ENCODE assay signal across 1 cellular context in the genomic region with DNA sequence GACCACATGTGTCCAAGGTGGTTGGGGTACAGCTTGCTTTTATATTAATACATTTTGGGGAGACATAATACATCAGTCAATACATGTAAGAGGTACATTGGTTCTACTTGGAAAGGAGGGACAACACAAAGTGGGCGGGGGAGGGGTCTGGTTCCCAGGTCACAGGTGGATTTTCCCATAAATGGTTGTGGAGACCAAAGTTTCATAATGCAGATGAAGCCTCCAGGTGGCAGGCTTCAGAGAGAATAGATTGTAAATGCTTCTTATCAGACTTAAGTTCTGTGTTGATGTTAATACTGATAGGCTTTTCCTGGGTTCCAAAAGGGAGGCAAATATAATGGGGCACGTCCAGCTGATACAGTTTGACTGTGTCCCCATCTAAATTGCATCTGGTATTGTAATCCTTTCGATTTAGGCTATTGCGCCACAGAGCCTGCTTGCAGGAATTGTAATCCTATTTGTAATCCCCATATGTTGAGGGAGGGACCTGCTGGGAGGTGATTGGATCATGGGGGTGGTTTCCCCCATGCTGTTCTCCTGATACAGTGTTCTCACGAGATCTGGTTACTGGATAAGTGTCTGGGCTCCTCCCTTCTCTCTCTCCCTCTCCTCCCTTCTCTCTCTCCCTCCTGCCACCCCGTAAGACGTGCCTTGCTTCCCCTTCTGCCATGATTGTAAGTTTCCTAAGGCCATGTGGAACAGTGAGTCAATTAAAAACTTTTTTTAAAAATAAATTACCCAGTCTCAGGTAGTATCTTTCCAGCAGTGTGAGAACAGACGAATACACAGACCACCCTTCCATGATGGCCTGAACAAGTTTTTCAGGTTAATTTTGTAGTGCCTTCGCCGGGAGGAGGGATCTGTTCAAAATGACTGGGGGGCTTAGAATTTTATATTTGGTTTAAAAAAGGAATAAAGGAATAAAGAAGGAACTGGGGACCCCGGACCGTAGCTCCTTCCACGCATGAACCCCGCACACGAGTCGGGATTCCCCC.
TF ChIP-seq lines count a peak whose summit lies in the region.

No MANE protein-coding gene starts in this region.

TF ChIP-seq in H1, 55 proteins besides CTCF, POLR2A, EP300 and RAD21 (continued from another document):
- TF ChIP-seq, protein P1, sequence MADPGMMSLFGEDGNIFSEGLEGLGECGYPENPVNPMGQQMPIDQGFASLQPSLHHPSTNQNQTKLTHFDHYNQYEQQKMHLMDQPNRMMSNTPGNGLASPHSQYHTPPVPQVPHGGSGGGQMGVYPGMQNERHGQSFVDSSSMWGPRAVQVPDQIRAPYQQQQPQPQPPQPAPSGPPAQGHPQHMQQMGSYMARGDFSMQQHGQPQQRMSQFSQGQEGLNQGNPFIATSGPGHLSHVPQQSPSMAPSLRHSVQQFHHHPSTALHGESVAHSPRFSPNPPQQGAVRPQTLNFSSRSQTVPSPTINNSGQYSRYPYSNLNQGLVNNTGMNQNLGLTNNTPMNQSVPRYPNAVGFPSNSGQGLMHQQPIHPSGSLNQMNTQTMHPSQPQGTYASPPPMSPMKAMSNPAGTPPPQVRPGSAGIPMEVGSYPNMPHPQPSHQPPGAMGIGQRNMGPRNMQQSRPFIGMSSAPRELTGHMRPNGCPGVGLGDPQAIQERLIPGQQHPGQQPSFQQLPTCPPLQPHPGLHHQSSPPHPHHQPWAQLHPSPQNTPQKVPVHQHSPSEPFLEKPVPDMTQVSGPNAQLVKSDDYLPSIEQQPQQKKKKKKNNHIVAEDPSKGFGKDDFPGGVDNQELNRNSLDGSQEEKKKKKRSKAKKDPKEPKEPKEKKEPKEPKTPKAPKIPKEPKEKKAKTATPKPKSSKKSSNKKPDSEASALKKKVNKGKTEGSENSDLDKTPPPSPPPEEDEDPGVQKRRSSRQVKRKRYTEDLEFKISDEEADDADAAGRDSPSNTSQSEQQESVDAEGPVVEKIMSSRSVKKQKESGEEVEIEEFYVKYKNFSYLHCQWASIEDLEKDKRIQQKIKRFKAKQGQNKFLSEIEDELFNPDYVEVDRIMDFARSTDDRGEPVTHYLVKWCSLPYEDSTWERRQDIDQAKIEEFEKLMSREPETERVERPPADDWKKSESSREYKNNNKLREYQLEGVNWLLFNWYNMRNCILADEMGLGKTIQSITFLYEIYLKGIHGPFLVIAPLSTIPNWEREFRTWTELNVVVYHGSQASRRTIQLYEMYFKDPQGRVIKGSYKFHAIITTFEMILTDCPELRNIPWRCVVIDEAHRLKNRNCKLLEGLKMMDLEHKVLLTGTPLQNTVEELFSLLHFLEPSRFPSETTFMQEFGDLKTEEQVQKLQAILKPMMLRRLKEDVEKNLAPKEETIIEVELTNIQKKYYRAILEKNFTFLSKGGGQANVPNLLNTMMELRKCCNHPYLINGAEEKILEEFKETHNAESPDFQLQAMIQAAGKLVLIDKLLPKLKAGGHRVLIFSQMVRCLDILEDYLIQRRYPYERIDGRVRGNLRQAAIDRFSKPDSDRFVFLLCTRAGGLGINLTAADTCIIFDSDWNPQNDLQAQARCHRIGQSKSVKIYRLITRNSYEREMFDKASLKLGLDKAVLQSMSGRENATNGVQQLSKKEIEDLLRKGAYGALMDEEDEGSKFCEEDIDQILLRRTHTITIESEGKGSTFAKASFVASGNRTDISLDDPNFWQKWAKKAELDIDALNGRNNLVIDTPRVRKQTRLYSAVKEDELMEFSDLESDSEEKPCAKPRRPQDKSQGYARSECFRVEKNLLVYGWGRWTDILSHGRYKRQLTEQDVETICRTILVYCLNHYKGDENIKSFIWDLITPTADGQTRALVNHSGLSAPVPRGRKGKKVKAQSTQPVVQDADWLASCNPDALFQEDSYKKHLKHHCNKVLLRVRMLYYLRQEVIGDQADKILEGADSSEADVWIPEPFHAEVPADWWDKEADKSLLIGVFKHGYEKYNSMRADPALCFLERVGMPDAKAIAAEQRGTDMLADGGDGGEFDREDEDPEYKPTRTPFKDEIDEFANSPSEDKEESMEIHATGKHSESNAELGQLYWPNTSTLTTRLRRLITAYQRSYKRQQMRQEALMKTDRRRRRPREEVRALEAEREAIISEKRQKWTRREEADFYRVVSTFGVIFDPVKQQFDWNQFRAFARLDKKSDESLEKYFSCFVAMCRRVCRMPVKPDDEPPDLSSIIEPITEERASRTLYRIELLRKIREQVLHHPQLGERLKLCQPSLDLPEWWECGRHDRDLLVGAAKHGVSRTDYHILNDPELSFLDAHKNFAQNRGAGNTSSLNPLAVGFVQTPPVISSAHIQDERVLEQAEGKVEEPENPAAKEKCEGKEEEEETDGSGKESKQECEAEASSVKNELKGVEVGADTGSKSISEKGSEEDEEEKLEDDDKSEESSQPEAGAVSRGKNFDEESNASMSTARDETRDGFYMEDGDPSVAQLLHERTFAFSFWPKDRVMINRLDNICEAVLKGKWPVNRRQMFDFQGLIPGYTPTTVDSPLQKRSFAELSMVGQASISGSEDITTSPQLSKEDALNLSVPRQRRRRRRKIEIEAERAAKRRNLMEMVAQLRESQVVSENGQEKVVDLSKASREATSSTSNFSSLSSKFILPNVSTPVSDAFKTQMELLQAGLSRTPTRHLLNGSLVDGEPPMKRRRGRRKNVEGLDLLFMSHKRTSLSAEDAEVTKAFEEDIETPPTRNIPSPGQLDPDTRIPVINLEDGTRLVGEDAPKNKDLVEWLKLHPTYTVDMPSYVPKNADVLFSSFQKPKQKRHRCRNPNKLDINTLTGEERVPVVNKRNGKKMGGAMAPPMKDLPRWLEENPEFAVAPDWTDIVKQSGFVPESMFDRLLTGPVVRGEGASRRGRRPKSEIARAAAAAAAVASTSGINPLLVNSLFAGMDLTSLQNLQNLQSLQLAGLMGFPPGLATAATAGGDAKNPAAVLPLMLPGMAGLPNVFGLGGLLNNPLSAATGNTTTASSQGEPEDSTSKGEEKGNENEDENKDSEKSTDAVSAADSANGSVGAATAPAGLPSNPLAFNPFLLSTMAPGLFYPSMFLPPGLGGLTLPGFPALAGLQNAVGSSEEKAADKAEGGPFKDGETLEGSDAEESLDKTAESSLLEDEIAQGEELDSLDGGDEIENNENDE (IDR thresholded peaks at IDR 0.05; ENCODE audit: insufficient replicate concordance, low read length), result no peak
- TF ChIP-seq, protein P2, sequence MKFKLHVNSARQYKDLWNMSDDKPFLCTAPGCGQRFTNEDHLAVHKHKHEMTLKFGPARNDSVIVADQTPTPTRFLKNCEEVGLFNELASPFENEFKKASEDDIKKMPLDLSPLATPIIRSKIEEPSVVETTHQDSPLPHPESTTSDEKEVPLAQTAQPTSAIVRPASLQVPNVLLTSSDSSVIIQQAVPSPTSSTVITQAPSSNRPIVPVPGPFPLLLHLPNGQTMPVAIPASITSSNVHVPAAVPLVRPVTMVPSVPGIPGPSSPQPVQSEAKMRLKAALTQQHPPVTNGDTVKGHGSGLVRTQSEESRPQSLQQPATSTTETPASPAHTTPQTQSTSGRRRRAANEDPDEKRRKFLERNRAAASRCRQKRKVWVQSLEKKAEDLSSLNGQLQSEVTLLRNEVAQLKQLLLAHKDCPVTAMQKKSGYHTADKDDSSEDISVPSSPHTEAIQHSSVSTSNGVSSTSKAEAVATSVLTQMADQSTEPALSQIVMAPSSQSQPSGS (IDR thresholded peaks at IDR 0.05; ENCODE audit: low read length), result 0 out of 2 replicates have a peak, but pooled peaks have one; percentile 31
- TF ChIP-seq HDAC6 (IDR thresholded peaks at IDR 0.05; ENCODE audit: low read depth, low read length) (no peak), POLR2AphosphoS5 (IDR thresholded peaks at IDR 0.05; ENCODE audit: low read depth, low read length) (peak; percentile 66), GTF2F1 (IDR thresholded peaks at IDR 0.05; ENCODE audit: borderline replicate concordance, low read depth, low read length) (no peak), CHD2 (IDR thresholded peaks at IDR 0.05; ENCODE audit: low read length) (peak; percentile 92), KDM5A (IDR thresholded peaks at IDR 0.05; ENCODE audit: low read length) (no peak), MAFK (IDR thresholded peaks at IDR 0.05; ENCODE audit: low read depth, low read length) (peak; percentile 26; the same call in 1 of the 2 replicates), SP4 (IDR thresholded peaks at IDR 0.05; ENCODE audit: low read length) (no peak), SIRT6 (IDR thresholded peaks at IDR 0.05; ENCODE audit: low read length) (no peak), SAP30 (IDR thresholded peaks at IDR 0.05; ENCODE audit: insufficient read depth, insufficient replicate concordance, low read length) (no peak), CREB1 (IDR thresholded peaks at IDR 0.05) (no peak), ZNF274 (IDR thresholded peaks at IDR 0.05; ENCODE audit: borderline replicate concordance, extremely low read depth, low read length) (no peak), EGR1 (IDR thresholded peaks at IDR 0.05; ENCODE audit: borderline replicate concordance, low read depth, low read length) (no peak), RNF2 (IDR thresholded peaks at IDR 0.05; ENCODE audit: borderline replicate concordance, low read depth, low read length, missing control alignments, poor library complexity, severe bottlenecking) (no peak), RBBP5 (IDR thresholded peaks at IDR 0.05; ENCODE audit: borderline replicate concordance, low read depth, low read length) (no peak), PHF8 (conservative IDR thresholded peaks at IDR 0.05; ENCODE audit: low read depth, low read length) (no peak), CTBP2 (IDR thresholded peaks at IDR 0.05; ENCODE audit: borderline replicate concordance, insufficient read depth, insufficient read length, low read length) (no peak), BRCA1 (IDR thresholded peaks at IDR 0.05; ENCODE audit: low read depth, low read length) (peak; percentile 73), POU5F1 (IDR thresholded peaks at IDR 0.05; ENCODE audit: low read depth, low read length) (no peak), SUZ12 (IDR thresholded peaks at IDR 0.05; ENCODE audit: low read length) (no peak), SP2 (IDR thresholded peaks at IDR 0.05; ENCODE audit: low read length) (no peak), NANOG (IDR thresholded peaks at IDR 0.05; ENCODE audit: insufficient read depth, low read depth, low read length, poor library complexity, severe bottlenecking) (peak; percentile 58), JUND (IDR thresholded peaks at IDR 0.05; ENCODE audit: low read length) (peak; percentile 29; the same call in 1 of the 2 replicates), CHD1 (IDR thresholded peaks at IDR 0.05; ENCODE audit: low read depth, low read length) (no peak), SIN3A (conservative IDR thresholded peaks at IDR 0.05 in 1 of 2, IDR thresholded peaks at IDR 0.05 in 1 of 2; ENCODE audit: low read depth in 1 of 2, low read length in 2 of 2) (no peak), EZH2 (IDR thresholded peaks at IDR 0.05; ENCODE audit: low read depth, low read length, severe bottlenecking) (no peak), SIX5 (IDR thresholded peaks at IDR 0.05; ENCODE audit: low read depth, low read length) (no peak), SP1 (IDR thresholded peaks at IDR 0.05; ENCODE audit: low read depth, low read length) (peak; percentile 67), BCL11A (IDR thresholded peaks at IDR 0.05; ENCODE audit: low read depth in 2 of 2, low read length in 2 of 2) (no peak), YY1 (IDR thresholded peaks at IDR 0.05; ENCODE audit: low read depth, low read length) (peak; percentile 39; the same call in 1 of the 2 replicates), RXRA (IDR thresholded peaks at IDR 0.05; ENCODE audit: insufficient read depth, low read depth, low read length) (no peak), BACH1 (IDR thresholded peaks at IDR 0.05; ENCODE audit: low read length) (no peak), SRF (IDR thresholded peaks at IDR 0.05; ENCODE audit: low read depth, low read length) (no peak), ASH2L (IDR thresholded peaks at IDR 0.05; ENCODE audit: low read length) (no peak), TCF12 (IDR thresholded peaks at IDR 0.05; ENCODE audit: low read depth, low read length) (no peak), TEAD4 (IDR thresholded peaks at IDR 0.05; ENCODE audit: low read depth, low read length) (no peak), JUN (IDR thresholded peaks at IDR 0.05; ENCODE audit: low read depth, low read length) (no peak), NRF1 (IDR thresholded peaks at IDR 0.05; ENCODE audit: low read depth, low read length) (no peak), HDAC2 (IDR thresholded peaks at IDR 0.05; ENCODE audit: borderline replicate concordance in 1 of 2, low read depth in 2 of 2, low read length in 2 of 2) (no peak), CEBPB (IDR thresholded peaks at IDR 0.05; ENCODE audit: low read depth, low read length) (peak; percentile 97), TAF1 (IDR thresholded peaks at IDR 0.05; ENCODE audit: low read depth, low read length) (peak; percentile 55; the same call in 1 of the 2 replicates), FOSL1 (IDR thresholded peaks at IDR 0.05; ENCODE audit: insufficient read depth, low read depth, low read length) (no peak), KDM1A (IDR thresholded peaks at IDR 0.05; ENCODE audit: borderline replicate concordance, low read length) (no peak), KDM4A (IDR thresholded peaks at IDR 0.05; ENCODE audit: low read depth, low read length, severe bottlenecking) (no peak), RFX5 (IDR thresholded peaks at IDR 0.05; ENCODE audit: borderline replicate concordance, low read depth, low read length) (no peak), CBX5 (IDR thresholded peaks at IDR 0.05; ENCODE audit: low read depth, low read length) (no peak), GABPA (IDR thresholded peaks at IDR 0.05; ENCODE audit: borderline replicate concordance, insufficient read depth, low read length) (no peak), TAF7 (optimal IDR thresholded peaks at IDR 0.05; ENCODE audit: borderline replicate concordance, low read depth, low read length) (no peak), TBP (IDR thresholded peaks at IDR 0.05; ENCODE audit: low read depth, low read length) (no peak)
- TF ChIP-seq, protein P3, sequence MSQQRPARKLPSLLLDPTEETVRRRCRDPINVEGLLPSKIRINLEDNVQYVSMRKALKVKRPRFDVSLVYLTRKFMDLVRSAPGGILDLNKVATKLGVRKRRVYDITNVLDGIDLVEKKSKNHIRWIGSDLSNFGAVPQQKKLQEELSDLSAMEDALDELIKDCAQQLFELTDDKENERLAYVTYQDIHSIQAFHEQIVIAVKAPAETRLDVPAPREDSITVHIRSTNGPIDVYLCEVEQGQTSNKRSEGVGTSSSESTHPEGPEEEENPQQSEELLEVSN (IDR thresholded peaks at IDR 0.05), result no peak
- TF ChIP-seq, protein P4, sequence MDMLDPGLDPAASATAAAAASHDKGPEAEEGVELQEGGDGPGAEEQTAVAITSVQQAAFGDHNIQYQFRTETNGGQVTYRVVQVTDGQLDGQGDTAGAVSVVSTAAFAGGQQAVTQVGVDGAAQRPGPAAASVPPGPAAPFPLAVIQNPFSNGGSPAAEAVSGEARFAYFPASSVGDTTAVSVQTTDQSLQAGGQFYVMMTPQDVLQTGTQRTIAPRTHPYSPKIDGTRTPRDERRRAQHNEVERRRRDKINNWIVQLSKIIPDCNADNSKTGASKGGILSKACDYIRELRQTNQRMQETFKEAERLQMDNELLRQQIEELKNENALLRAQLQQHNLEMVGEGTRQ (IDR thresholded peaks at IDR 0.05; ENCODE audit: low read length), result no peak
- TF ChIP-seq, protein P5, sequence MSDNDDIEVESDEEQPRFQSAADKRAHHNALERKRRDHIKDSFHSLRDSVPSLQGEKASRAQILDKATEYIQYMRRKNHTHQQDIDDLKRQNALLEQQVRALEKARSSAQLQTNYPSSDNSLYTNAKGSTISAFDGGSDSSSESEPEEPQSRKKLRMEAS (IDR thresholded peaks at IDR 0.05), result no peak
- TF ChIP-seq, protein P6, sequence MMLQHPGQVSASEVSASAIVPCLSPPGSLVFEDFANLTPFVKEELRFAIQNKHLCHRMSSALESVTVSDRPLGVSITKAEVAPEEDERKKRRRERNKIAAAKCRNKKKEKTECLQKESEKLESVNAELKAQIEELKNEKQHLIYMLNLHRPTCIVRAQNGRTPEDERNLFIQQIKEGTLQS (IDR thresholded peaks at IDR 0.05; ENCODE audit: insufficient read depth, low read depth, low read length), result no peak
TF ChIP-seq in H1: peak in this region for 11.
